19 cellular contexts compared by ENCODE assay signal in genomic region chr14:100314724-100315123, GRCh38. TPM values are rescaled to one million over a fixed set of nuclear protein-coding genes. Genes with fewer than 3 reads are reported as not detected.
A peak's percentile ranks its signal among the peaks of the same experiment; 100 is the strongest.
DNase-seq lines count a peak whose midpoint lies in the region; ATAC-seq and TF ChIP-seq lines count a peak whose summit lies in the region.
"Had no signal": no experiment of that assay in that cellular context is flagged by ENCODE, and none has a peak within 500 bp of the region (broad histone marks: within the 10 kb centered on the region; RNA-seq: fewer than 3 reads in every experiment).

No MANE protein-coding gene starts in this region.

- no peak overlapping the region for H3K4me3 ChIP-seq in transverse colon
- no peak overlapping the region for H3K4me3 ChIP-seq in stomach
- H3K4me3 ChIP-seq: SK-N-MC had no signal

- peaks cover 0 to 11% (median 10%) of the 10 kb centered on the region in 4 donors for H3K4me1 ChIP-seq in transverse colon
- peaks cover 0 to 30% (median 15%) of the 10 kb centered on the region in 4 donors for H3K4me1 ChIP-seq in stomach

- TF ChIP-seq CTCF in transverse colon (IDR thresholded peaks at IDR 0.05) = no peak
- TF ChIP-seq CTCF in stomach (IDR thresholded peaks at IDR 0.05) = no peak

- intact Hi-C loops in dendritic cell treated with granulocyte-macrophage colony-stimulating factor and Interleukin-4, amounts not matched to agents 40 ng/mL and 50 ng/mL, for 4 days (cut with micrococcal nuclease) = no loop called here
- intact Hi-C loops in left colon (cut with DNase I, micrococcal nuclease) (no loop called here), transverse colon (cut with DNase I; ENCODE audit: low total_unique reads) (loop anchor here (5.0 kb wide), 1 partner anchor 37 kb away; no protein-coding TSS in a partner anchor), stomach (cut with DNase I; ENCODE audit: low total_unique reads) (no loop called here), posterior cingulate gyrus (cut with DNase I) (no loop called here)

- peak overlapping the region in 2 of 3 donors; percentile 63 to 80 for H3K27ac Mint-ChIP-seq in IgD-negative memory B cell
- H3K27ac Mint-ChIP-seq in dendritic cell treated with granulocyte-macrophage colony-stimulating factor and Interleukin-4, amounts not matched to agents 40 ng/mL and 50 ng/mL, for 4 days = peak overlapping the region; percentile 28

- DNase-seq in left colon (no peak), transverse colon (peak; percentile 37), stomach (no peak), posterior cingulate gyrus (no peak)
- no peak for DNase-seq in activated effector memory CD4-positive, alpha-beta T cell treated with Interleukin-2 at 50 U/mL for 16 hours
- DNase-seq: AML-193, DMS79 treated with DMSO at 0.1 percent for 48 hours, KG1, NCI-H1417, NCI-H2107, NCI-H2227 treated with DMSO at 0.1 percent for 48 hours, NCI-H510A treated with DMSO at 0.1 percent for 48 hours, NCI-H774, SHP77 had no signal

- peak; percentile 66 for ATAC-seq in left colon

- H3K27me3 ChIP-seq in transverse colon = peaks cover 7% of the 10 kb centered on the region
- no peaks in the 10 kb centered on the region for H3K27me3 ChIP-seq in stomach

- 73 to 82% methylated on average over 3 to 6 of the region's 6 CpGs for WGBS in transverse colon (ENCODE audit: low coverage in 1 of 2), 2 donors
- WGBS in stomach, 5 donors = 72 to 95% (median 91%) methylated on average over 6 of the region's 6 CpGs

- H3K4me3 Mint-ChIP-seq in IgD-negative memory B cell = peak overlapping the region in 1 of 4 donors; percentile 20
- no peak overlapping the region for H3K4me3 Mint-ChIP-seq in dendritic cell treated with granulocyte-macrophage colony-stimulating factor and Interleukin-4, amounts not matched to agents 40 ng/mL and 50 ng/mL, for 4 days

- no peaks in the 10 kb centered on the region for H3K9me3 Mint-ChIP-seq in IgD-negative memory B cell
- H3K9me3 Mint-ChIP-seq in dendritic cell treated with granulocyte-macrophage colony-stimulating factor and Interleukin-4, amounts not matched to agents 40 ng/mL and 50 ng/mL, for 4 days = no peaks in the 10 kb centered on the region

- H3K27me3 Mint-ChIP-seq in IgD-negative memory B cell = no peaks in the 10 kb centered on the region
- peaks cover 7% of the 10 kb centered on the region for H3K27me3 Mint-ChIP-seq in dendritic cell treated with granulocyte-macrophage colony-stimulating factor and Interleukin-4, amounts not matched to agents 40 ng/mL and 50 ng/mL, for 4 days

- in situ Hi-C loops in transverse colon (cut with MboI; ENCODE audit: low pct_ligation_motif_present in 1 of 4, low pct_unique_long_range_greater_than_20kb in 1 of 4, low sequenced_read_pairs in 3 of 4) = no loop called here

- H3K9me3 ChIP-seq in transverse colon (no peaks in the 10 kb centered on the region), stomach (no peaks in the 10 kb centered on the region)

- H3K36me3 Mint-ChIP-seq in IgD-negative memory B cell = no peaks in the 10 kb centered on the region
- no peaks in the 10 kb centered on the region for H3K36me3 Mint-ChIP-seq in dendritic cell treated with granulocyte-macrophage colony-stimulating factor and Interleukin-4, amounts not matched to agents 40 ng/mL and 50 ng/mL, for 4 days (ENCODE audit: low read depth)

- H3K27ac ChIP-seq in transverse colon (no peak overlapping the region), stomach (no peak overlapping the region)
- H3K27ac ChIP-seq: C4-2B, SK-N-MC had no signal

- TF ChIP-seq EP300 in transverse colon (IDR thresholded peaks at IDR 0.05; ENCODE audit: low read depth) (no peak), stomach (IDR thresholded peaks at IDR 0.05) (no peak)

- no peaks in the 10 kb centered on the region for H3K36me3 ChIP-seq in transverse colon
- H3K36me3 ChIP-seq in stomach = no peaks in the 10 kb centered on the region

- TF ChIP-seq POLR2A in transverse colon (IDR thresholded peaks at IDR 0.05) = no peak
- no peak for TF ChIP-seq POLR2A in stomach (IDR thresholded peaks at IDR 0.05)

- peaks cover 13 to 20% (median 16%) of the 10 kb centered on the region in 3 donors for H3K4me1 Mint-ChIP-seq in IgD-negative memory B cell
- H3K4me1 Mint-ChIP-seq in dendritic cell treated with granulocyte-macrophage colony-stimulating factor and Interleukin-4, amounts not matched to agents 40 ng/mL and 50 ng/mL, for 4 days (ENCODE audit: low read depth) = peaks cover 47% of the 10 kb centered on the region

RNA-seq across cellular contexts. Expression of gene SLC25A47, which starts 8.4 kb away (rescaled TPM):
- polyA plus RNA-seq in IgD-negative memory B cell = not detected
- total RNA-seq in left colon = under 1 TPM in 1 of 2 donors, not detected in 1; 0.28 TPM
- under 1 TPM in 2 of 4 donors, not detected in 2; 0.27 to 0.32 TPM for total RNA-seq in transverse colon
- total RNA-seq in stomach = under 1 TPM in 1 of 5 donors, not detected in 4; 0.73 TPM
- polyA plus RNA-seq in stomach = not detected
- total RNA-seq: G401 had no signal

RNA-seq across cellular contexts. Expression of gene SLC25A29, which starts 8.5 kb away (rescaled TPM):
- polyA plus RNA-seq in IgD-negative memory B cell (3.4 TPM), stomach (10 to 100 TPM in 2 of 3 donors, 1 to 10 TPM in 1; 9.0 to 58.3 (median 26.2) TPM)
- total RNA-seq in left colon (10 to 100 TPM; 21.9 to 27.8 TPM), transverse colon (10 to 100 TPM; 16.8 to 62.7 (median 19.7) TPM), stomach (100 to 1,000 TPM in 2 of 5 donors, 10 to 100 TPM in 3; 25.7 to 174 (median 30.1) TPM)
